ENCODE assay signal across 8 cellular contexts in genomic region chr1:196309386-196309785, GRCh38.
A peak's percentile ranks its signal among the peaks of the same experiment; 100 is the strongest.
DNase-seq lines count a peak whose midpoint lies in the region; ATAC-seq and TF ChIP-seq lines count a peak whose summit lies in the region.

No MANE protein-coding gene starts in this region.

- H3K4me3 ChIP-seq in H7 (ENCODE audit: insufficient read depth, low read depth, low read length), result no peak overlapping the region

- DNase-seq in ACHN (peak; percentile 52), NCI-H2227 (lab: John Stamatoyannopoulos, UW; ENCODE audit: unreplicated experiment) (peak; percentile 30), dermis microvascular lymphatic vessel endothelial cell (ENCODE audit: low read depth in 2 of 2) (peak; percentile 18 to 46), H7 (no peak), HEK293T (ENCODE audit: extremely low spot score) (no peak)

- peak; percentile 51 for ATAC-seq in GM19035 (IDR thresholded peaks at IDR 0.05; ENCODE audit: unreplicated experiment)
- no peak for ATAC-seq in HG03460 (IDR thresholded peaks at IDR 0.05; ENCODE audit: unreplicated experiment)
- ATAC-seq in GM19463 (IDR thresholded peaks at IDR 0.05; ENCODE audit: unreplicated experiment), result no peak

- POLR2A ChIA-PET in HEK293T (lab: Yijun Ruan, JAX), result no interaction called here

- H3K27me3 ChIP-seq in H7 (ENCODE audit: control insufficient read depth, insufficient read depth, low read length), result no peaks in the 10 kb centered on the region

- in situ Hi-C loops in ACHN (cut with HindIII; ENCODE audit: low pct_ligation_motif_present, low pct_unique_long_range_greater_than_20kb, low sequenced_read_pairs), result no loop called here

- CTCF ChIA-PET in HEK293T (lab: Yijun Ruan, JAX), result no interaction called here

- no peaks in the 10 kb centered on the region for H3K36me3 ChIP-seq in H7 (replicated peaks; ENCODE audit: control insufficient read depth, insufficient read depth, low read length)

TF ChIP-seq in HEK293T, 16 proteins besides CTCF, POLR2A, EP300 and RAD21:
- TF ChIP-seq LEF1 (IDR thresholded peaks at IDR 0.05; ENCODE audit: borderline replicate concordance) (no peak), FOXM1 (IDR thresholded peaks at IDR 0.05; ENCODE audit: borderline replicate concordance) (no peak), L3MBTL2 (conservative IDR thresholded peaks at IDR 0.05) (no peak), NFRKB (IDR thresholded peaks at IDR 0.05) (no peak), ZNF384 (IDR thresholded peaks at IDR 0.05) (no peak), CTBP1 (IDR thresholded peaks at IDR 0.05; ENCODE audit: borderline replicate concordance) (no peak), BHLHE40 (IDR thresholded peaks at IDR 0.05; ENCODE audit: borderline replicate concordance) (no peak), SUZ12 (IDR thresholded peaks at IDR 0.05) (no peak), ELF4 (IDR thresholded peaks at IDR 0.05) (no peak), FOXA1 (IDR thresholded peaks at IDR 0.05) (no peak), HDGF (IDR thresholded peaks at IDR 0.05; ENCODE audit: borderline replicate concordance) (no peak), PKNOX1 (IDR thresholded peaks at IDR 0.05) (no peak), FOXK2 (IDR thresholded peaks at IDR 0.05) (no peak), ARNT (IDR thresholded peaks at IDR 0.05) (no peak)

Comparison
In these comparisons a context has a peak if more than half of its experiments do, and no peak if none do; other contexts are left out.
1. DNase-seq: peak in ACHN (single experiment), NCI-H2227 (single experiment) and dermis microvascular lymphatic vessel endothelial cell (2 of 2); none in H7 (single experiment) and HEK293T (single experiment).